Comparison of ENCODE assay signal across 1 cellular context in genomic region chr1:175887981-175888428, GRCh38.
TF ChIP-seq lines count a peak whose summit lies in the region.

No MANE protein-coding gene starts in this region.

TF ChIP-seq in SK-N-SH treated with all-trans-retinoic acid at 6 μM for 48 hours, 23 proteins besides CTCF, POLR2A, EP300 and RAD21 (continued from another document):
- no peak for TF ChIP-seq TSHZ2 (CRISPR knock-in tag; IDR thresholded peaks at IDR 0.05)
- no peak for TF ChIP-seq ZNF70 (CRISPR knock-in tag; IDR thresholded peaks at IDR 0.05)
- TF ChIP-seq OSR1 (CRISPR knock-in tag; IDR thresholded peaks at IDR 0.05): no peak
- TF ChIP-seq CREB5 (CRISPR knock-in tag; IDR thresholded peaks at IDR 0.05; ENCODE audit: low read depth): no peak
- TF ChIP-seq ISL1 (CRISPR knock-in tag; IDR thresholded peaks at IDR 0.05): no peak
- no peak for TF ChIP-seq ZFP3 (CRISPR knock-in tag; IDR thresholded peaks at IDR 0.05)
- TF ChIP-seq POU6F1 (CRISPR knock-in tag; IDR thresholded peaks at IDR 0.05; ENCODE audit: borderline replicate concordance, low read depth): no peak
- TF ChIP-seq TCF4 (CRISPR knock-in tag; IDR thresholded peaks at IDR 0.05; ENCODE audit: borderline replicate concordance): no peak
- no peak for TF ChIP-seq PPARA (CRISPR knock-in tag; IDR thresholded peaks at IDR 0.05; ENCODE audit: borderline replicate concordance)
- no peak for TF ChIP-seq ZNF8 (CRISPR knock-in tag; IDR thresholded peaks at IDR 0.05)
- TF ChIP-seq CSDC2 (CRISPR knock-in tag; IDR thresholded peaks at IDR 0.05): no peak
- TF ChIP-seq TOX (CRISPR knock-in tag; IDR thresholded peaks at IDR 0.05; ENCODE audit: borderline replicate concordance): no peak
- TF ChIP-seq RARB (CRISPR knock-in tag; IDR thresholded peaks at IDR 0.05): no peak
- no peak for TF ChIP-seq ARNTL (CRISPR knock-in tag; IDR thresholded peaks at IDR 0.05; ENCODE audit: borderline replicate concordance, low read depth)
